ENCODE assay signal across 9 cellular contexts in genomic region chr3:170154084-170154483, GRCh38. TPM values are rescaled to one million over a fixed set of nuclear protein-coding genes. Genes with fewer than 3 reads are reported as not detected.
DNase-seq lines count a peak whose midpoint lies in the region; ATAC-seq and TF ChIP-seq lines count a peak whose summit lies in the region.
"Had no signal": no experiment of that assay in that cellular context is flagged by ENCODE, and none has a peak within 500 bp of the region (broad histone marks: within the 10 kb centered on the region; RNA-seq: fewer than 3 reads in every experiment).

No MANE protein-coding gene starts in this region.

- in situ Hi-C loops in transverse colon (cut with MboI; ENCODE audit: low pct_ligation_motif_present in 1 of 4, low pct_unique_long_range_greater_than_20kb in 1 of 4, low sequenced_read_pairs in 3 of 4), result no loop called here

- H3K36me3 ChIP-seq in cardiac muscle cell (peaks cover 7% of the 10 kb centered on the region), adipocyte (ENCODE audit: control insufficient read depth, insufficient read depth, low read length, severe bottlenecking) (peaks cover 33% of the 10 kb centered on the region), transverse colon (no peaks in the 10 kb centered on the region)

- H3K27me3 ChIP-seq in cardiac muscle cell, result no peaks in the 10 kb centered on the region
- no peaks in the 10 kb centered on the region for H3K27me3 ChIP-seq in adipocyte (replicated peaks; ENCODE audit: control insufficient read depth, insufficient read depth, low read length)
- H3K27me3 ChIP-seq in transverse colon, result no peaks in the 10 kb centered on the region
- H3K27me3 ChIP-seq: MG63 had no signal

- H3K4me3 ChIP-seq in cardiac muscle cell (no peak overlapping the region), adipocyte (ENCODE audit: low read length) (no peak overlapping the region), transverse colon (no peak overlapping the region)
- H3K4me3 ChIP-seq: MG63 had no signal

- 72 to 75% methylated on average over 3 of the region's 3 CpGs for WGBS in transverse colon (ENCODE audit: low coverage in 1 of 2), 2 donors

- intact Hi-C loops in left ventricle myocardium superior (cut with micrococcal nuclease), result no loop called here
- intact Hi-C loops in transverse colon (cut with DNase I; ENCODE audit: low total_unique reads), result loop anchor here (5.0 kb wide), 1 partner anchor 623 kb away; no protein-coding TSS in a partner anchor

- no peak for TF ChIP-seq EP300 in transverse colon (IDR thresholded peaks at IDR 0.05; ENCODE audit: low read depth)

- no peak for TF ChIP-seq POLR2A in transverse colon (IDR thresholded peaks at IDR 0.05)

- DNase-seq in cardiac muscle cell (ENCODE audit: low read depth in 1 of 2, low spot score in 1 of 2) (no peak), left ventricle myocardium superior (no peak), adipocyte (ENCODE audit: low read depth) (peak; percentile 67), transverse colon (no peak), OCI-M2 (lab: John Stamatoyannopoulos, UW; ENCODE audit: unreplicated experiment) (no peak), T-helper 1 cell (no peak), MV-4-11 (lab: John Stamatoyannopoulos, UW) (no peak)
- DNase-seq: MG63 had no signal

- ATAC-seq in left ventricle myocardium superior (no peak), HG03095 (IDR thresholded peaks at IDR 0.05; ENCODE audit: unreplicated experiment) (peak; percentile 4)

- H3K4me1 ChIP-seq in cardiac muscle cell (ENCODE audit: low read depth) (peaks cover 11% of the 10 kb centered on the region), adipocyte (ENCODE audit: control insufficient read depth, insufficient read depth, low read length) (peaks cover 16% of the 10 kb centered on the region), transverse colon (peaks cover 12 to 43% (median 21%) of the 10 kb centered on the region in 4 donors)

- peak overlapping the region; percentile 74 for H3K27ac ChIP-seq in cardiac muscle cell
- H3K27ac ChIP-seq in transverse colon, result peak overlapping the region; percentile 69 to 78 (median 74)

- TF ChIP-seq CTCF in cardiac muscle cell (IDR thresholded peaks at IDR 0.05; ENCODE audit: low read depth, low read length), result no peak
- no peak for TF ChIP-seq CTCF in transverse colon (IDR thresholded peaks at IDR 0.05)

- H3K9ac ChIP-seq in adipocyte (ENCODE audit: low read length), result no peak overlapping the region

- H3K9me3 ChIP-seq in cardiac muscle cell (ENCODE audit: low read depth) (no peaks in the 10 kb centered on the region), adipocyte (ENCODE audit: control insufficient read depth, low read length) (no peaks in the 10 kb centered on the region), transverse colon (no peaks in the 10 kb centered on the region)
- H3K9me3 ChIP-seq: MG63 had no signal

RNA-seq across cellular contexts. Expression of gene PHC3, which starts 27.4 kb away (rescaled TPM):
- total RNA-seq in cardiac muscle cell (13.6 and 24.5 TPM in 2 replicates), left ventricle myocardium superior (48.8 TPM), transverse colon (10 to 100 TPM; 44.9 to 87.0 (median 69.7) TPM)
- polyA plus RNA-seq in cardiac muscle cell, result 25.2 and 43.7 TPM in 2 replicates
